ENCODE assay signal across 18 cellular contexts in the genomic region with DNA sequence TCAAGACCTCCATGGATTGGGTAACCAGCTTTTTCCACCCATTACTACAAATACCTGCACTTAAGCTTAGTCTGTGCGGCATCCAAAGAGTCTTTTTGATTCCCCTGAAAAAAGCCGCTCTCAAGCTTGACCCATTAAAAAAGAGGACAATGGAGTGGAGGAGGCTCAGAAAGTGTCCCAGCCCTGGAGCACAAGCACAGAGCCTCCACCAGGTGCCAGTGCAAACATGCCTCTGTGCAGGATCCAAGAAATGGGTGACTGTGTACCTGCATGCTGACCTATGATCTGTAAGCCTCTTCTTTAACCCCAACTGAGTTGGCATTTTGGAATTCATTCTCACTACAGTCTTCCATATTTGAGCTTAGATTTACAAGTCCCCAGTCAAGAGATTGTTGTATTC.
"Had no signal": no experiment of that assay in that cellular context is flagged by ENCODE, and none has a peak within 500 bp of the region (broad histone marks: within the 10 kb centered on the region; RNA-seq: fewer than 3 reads in every experiment).

No MANE protein-coding gene starts in this region.

- H3K27me3 ChIP-seq: breast epithelium, dorsolateral prefrontal cortex, esophagus squamous epithelium, left lung, sigmoid colon, spleen, transverse colon had no signal

- H3K4me1 ChIP-seq: breast epithelium, esophagus squamous epithelium, left lung, sigmoid colon, spleen, transverse colon had no signal

- H3K9me3 Mint-ChIP-seq: activated CD4-positive, alpha-beta T cell treated with anti-CD3 and anti-CD28 coated beads, Interleukin-2, amount 10 ng/mL, durations not matched to agents 7 days and 5 days; activated naive CD8-positive, alpha-beta T cell treated with anti-CD3 and anti-CD28 coated beads, Interleukin-2, amount 50 U/mL, for 24 hours; stimulated activated naive B cell treated with anti-CD40 and anti-IgM and Interleukin-4, amounts not matched to agents 10 μg/mL and 1 μg/mL and 100 μg/mL, for 72 hours; WTC11 had no signal

- H3K4me3 Mint-ChIP-seq: activated CD4-positive, alpha-beta T cell treated with anti-CD3 and anti-CD28 coated beads, Interleukin-2, amount 10 ng/mL, durations not matched to agents 7 days and 5 days; activated naive CD8-positive, alpha-beta T cell treated with anti-CD3 and anti-CD28 coated beads, Interleukin-2, amount 50 U/mL, for 24 hours; neural crest cell; stimulated activated naive B cell treated with anti-CD40 and anti-IgM and Interleukin-4, amounts not matched to agents 10 μg/mL and 1 μg/mL and 100 μg/mL, for 72 hours; WTC11 had no signal

- H3K27ac Mint-ChIP-seq: activated CD4-positive, alpha-beta T cell treated with anti-CD3 and anti-CD28 coated beads, Interleukin-2, amount 10 ng/mL, durations not matched to agents 7 days and 5 days; activated naive CD8-positive, alpha-beta T cell treated with anti-CD3 and anti-CD28 coated beads, Interleukin-2, amount 50 U/mL, for 24 hours; stimulated activated naive B cell treated with anti-CD40 and anti-IgM and Interleukin-4, amounts not matched to agents 10 μg/mL and 1 μg/mL and 100 μg/mL, for 72 hours; WTC11 had no signal

- H3K36me3 Mint-ChIP-seq: stimulated activated naive B cell treated with anti-CD40 and anti-IgM and Interleukin-4, amounts not matched to agents 10 μg/mL and 1 μg/mL and 100 μg/mL, for 72 hours; WTC11 had no signal

- H3K36me3 ChIP-seq: breast epithelium, esophagus squamous epithelium, left lung, sigmoid colon, spleen, transverse colon had no signal

- H3K9me3 ChIP-seq: breast epithelium, esophagus squamous epithelium, left lung, sigmoid colon, spleen, transverse colon had no signal

- H3K27me3 Mint-ChIP-seq: activated CD4-positive, alpha-beta T cell treated with anti-CD3 and anti-CD28 coated beads, Interleukin-2, amount 10 ng/mL, durations not matched to agents 7 days and 5 days; activated naive CD8-positive, alpha-beta T cell treated with anti-CD3 and anti-CD28 coated beads, Interleukin-2, amount 50 U/mL, for 24 hours; stimulated activated naive B cell treated with anti-CD40 and anti-IgM and Interleukin-4, amounts not matched to agents 10 μg/mL and 1 μg/mL and 100 μg/mL, for 72 hours had no signal

- H3K27ac ChIP-seq: breast epithelium, dorsolateral prefrontal cortex, esophagus squamous epithelium, left lung, sigmoid colon, spleen, transverse colon had no signal

- H3K4me1 Mint-ChIP-seq: activated CD4-positive, alpha-beta T cell treated with anti-CD3 and anti-CD28 coated beads, Interleukin-2, amount 10 ng/mL, durations not matched to agents 7 days and 5 days; activated naive CD8-positive, alpha-beta T cell treated with anti-CD3 and anti-CD28 coated beads, Interleukin-2, amount 50 U/mL, for 24 hours; neural crest cell; stimulated activated naive B cell treated with anti-CD40 and anti-IgM and Interleukin-4, amounts not matched to agents 10 μg/mL and 1 μg/mL and 100 μg/mL, for 72 hours had no signal

- ATAC-seq: activated naive CD8-positive, alpha-beta T cell treated with anti-CD3 and anti-CD28 coated beads, Interleukin-2, amount 50 U/mL, for 24 hours; left lung; stimulated activated naive B cell treated with anti-CD40 and anti-IgM and Interleukin-4, amounts not matched to agents 10 μg/mL and 1 μg/mL and 100 μg/mL, for 72 hours; WTC11 had no signal

- DNase-seq: activated CD4-positive, alpha-beta T cell treated with anti-CD3 and anti-CD28 coated beads, Interleukin-2, amount 10 ng/mL, durations not matched to agents 7 days and 5 days; activated gamma-delta T cell treated with Interleukin-2 at 50 U/mL for 16 hours; activated naive CD8-positive, alpha-beta T cell treated with anti-CD3 and anti-CD28 coated beads, Interleukin-2, amount 50 U/mL, for 24 hours; aorta; dorsolateral prefrontal cortex; esophagus squamous epithelium; hippocampal formation; kidney; left lung; mammary epithelial cell; sigmoid colon; spleen; stimulated activated naive B cell treated with anti-CD40 and anti-IgM and Interleukin-4, amounts not matched to agents 10 μg/mL and 1 μg/mL and 100 μg/mL, for 72 hours; substantia nigra; transverse colon had no signal

- H3K4me3 ChIP-seq: breast epithelium, dorsolateral prefrontal cortex, esophagus squamous epithelium, left lung, sigmoid colon, spleen, transverse colon had no signal
